ENCODE assay signal across 9 cellular contexts in genomic region chr3:184757010-184757651, GRCh38. TPM values are rescaled to one million over a fixed set of nuclear protein-coding genes. Genes with fewer than 3 reads are reported as not detected.
DNase-seq lines count a peak whose midpoint lies in the region; ATAC-seq, FAIRE-seq and TF ChIP-seq lines count a peak whose summit lies in the region.
"Had no signal": no experiment of that assay in that cellular context is flagged by ENCODE, and none has a peak within 500 bp of the region (broad histone marks: within the 10 kb centered on the region; RNA-seq: fewer than 3 reads in every experiment).

No MANE protein-coding gene starts in this region.

- ATAC-seq in HG02970 (IDR thresholded peaks at IDR 0.05; ENCODE audit: low FRiP score, unreplicated experiment) (no peak), T-cell (replicated peaks in 1 of 4) (no peak), GM21737 (IDR thresholded peaks at IDR 0.05; ENCODE audit: unreplicated experiment) (no peak)

- peak overlapping the region in 1 of 2 donors; percentile 19 for H3K9ac ChIP-seq in kidney (ENCODE audit: low read length in 2 of 2)

- H3K4me1 ChIP-seq in kidney (ENCODE audit: control insufficient read depth in 1 of 2, insufficient read depth in 1 of 2, low read depth in 1 of 2, low read length in 2 of 2) (peaks cover 0 to 17% of the 10 kb centered on the region in 2 donors), stomach (peaks cover 49 to 70% (median 67%) of the 10 kb centered on the region in 4 donors)

- H3K9me3 Mint-ChIP-seq in IgD-negative memory B cell (no peaks in the 10 kb centered on the region), T-cell (no peaks in the 10 kb centered on the region)

- POLR2A ChIA-PET in T-cell (lab: Charles Lee), result no interaction called here

- H3K27me3 ChIP-seq in stomach, result no peaks in the 10 kb centered on the region

- H3K4me1 Mint-ChIP-seq in IgD-negative memory B cell, result peaks cover 0 to 7% (median 4%) of the 10 kb centered on the region in 3 donors
- peaks cover 0 to 10% (median 2%) of the 10 kb centered on the region in 3 donors for H3K4me1 Mint-ChIP-seq in T-cell

- H3K4me3 ChIP-seq in kidney (ENCODE audit: low read length in 2 of 2) (peak overlapping the region in 1 of 2 donors; percentile 44), stomach (peak overlapping the region in 1 of 4 donors; percentile 28)

- H3K27ac Mint-ChIP-seq in IgD-negative memory B cell, result peak overlapping the region in 2 of 3 donors; percentile 18 to 63
- H3K27ac Mint-ChIP-seq in T-cell, result no peak overlapping the region

- no peak for FAIRE-seq in kidney (lab: Jason Lieb, UNC)
- FAIRE-seq: endometrium had no signal

- no peak for TF ChIP-seq EP300 in stomach (IDR thresholded peaks at IDR 0.05)

- no peaks in the 10 kb centered on the region for H3K36me3 Mint-ChIP-seq in IgD-negative memory B cell
- no peaks in the 10 kb centered on the region for H3K36me3 Mint-ChIP-seq in T-cell

- H3K4me3 Mint-ChIP-seq in IgD-negative memory B cell (peak overlapping the region in 1 of 4 donors; percentile 13), T-cell (no peak overlapping the region)

- DNase-seq in anterior cingulate cortex (lab: John Stamatoyannopoulos, UW) (peak in 48 of 58 donors; percentile 9 to 83 (median 46)), kidney (peak; percentile 83), stomach (peak; percentile 58), NCI-H774 (lab: John Stamatoyannopoulos, UW) (no peak), T-cell (no peak)

- 20 to 23% (median 21%) methylated on average over 17 of the region's 17 CpGs for WGBS in stomach, 5 donors

- no peaks in the 10 kb centered on the region for H3K27me3 Mint-ChIP-seq in IgD-negative memory B cell
- H3K27me3 Mint-ChIP-seq in T-cell, result peaks cover 5 to 9% of the 10 kb centered on the region in 2 donors

- H3K27ac ChIP-seq in kidney (ENCODE audit: low read depth in 2 of 2, low read length in 2 of 2), result peak overlapping the region in 1 of 2 donors; percentile 76
- peak overlapping the region; percentile 63 to 87 (median 80) for H3K27ac ChIP-seq in stomach

- H3K36me3 ChIP-seq in kidney (ENCODE audit: control insufficient read depth in 1 of 2, insufficient read depth in 2 of 2, low read length in 2 of 2) (no peaks in the 10 kb centered on the region), stomach (no peaks in the 10 kb centered on the region)

- H3K9me3 ChIP-seq in kidney (ENCODE audit: control insufficient read depth in 1 of 2, low read length in 2 of 2), result no peaks in the 10 kb centered on the region
- no peaks in the 10 kb centered on the region for H3K9me3 ChIP-seq in stomach

- no peak for TF ChIP-seq CTCF in kidney (IDR thresholded peaks at IDR 0.05; ENCODE audit: borderline replicate concordance, extremely low read depth, insufficient read depth)
- TF ChIP-seq CTCF in stomach (IDR thresholded peaks at IDR 0.05), result no peak

- CTCF ChIA-PET in T-cell (lab: Charles Lee), result interaction anchor here in 1 of 2 donors (0.6 kb wide), 1 partner anchor 33 kb away, joined by 3 read pairs; no protein-coding TSS in a partner anchor

- no peak for TF ChIP-seq POLR2A in stomach (IDR thresholded peaks at IDR 0.05)

- intact Hi-C loops in kidney (cut with DNase I), result no loop called here
- intact Hi-C loops in stomach (cut with DNase I; ENCODE audit: low total_unique reads), result no loop called here

RNA-seq across cellular contexts. Expression of gene MAGEF1, which starts 45.3 kb away (rescaled TPM):
- polyA plus RNA-seq in IgD-negative memory B cell (20.0 TPM), kidney (ENCODE audit: insufficient read depth, low read depth, low replicate concordance) (50.0 TPM), stomach (10 to 100 TPM; 28.9 to 35.5 (median 33.9) TPM)
- total RNA-seq in kidney (37.9 TPM), stomach (10 to 100 TPM; 19.3 to 81.1 (median 38.0) TPM), T-cell (10 to 100 TPM in 4 of 5 donors, 1 to 10 TPM in 1; 8.6 to 17.7 (median 16.1) TPM)

RNA-seq across cellular contexts. Expression of gene VPS8, which starts 54.8 kb away (rescaled TPM):
- polyA plus RNA-seq in IgD-negative memory B cell (22.2 TPM), kidney (ENCODE audit: insufficient read depth, low read depth, low replicate concordance) (10.8 TPM), stomach (10 to 100 TPM in 2 of 3 donors, 1 to 10 TPM in 1; 7.5 to 11.9 (median 10.1) TPM)
- total RNA-seq in kidney (55.0 TPM), stomach (100 to 1,000 TPM in 1 of 5 donors, 10 to 100 TPM in 4; 34.8 to 126 (median 48.1) TPM), T-cell (10 to 100 TPM; 59.2 to 95.6 (median 71.0) TPM)

Comparison
In these comparisons a context has a peak if more than half of its experiments do, and no peak if none do; other contexts are left out.
1. H3K27ac Mint-ChIP-seq: peak in IgD-negative memory B cell (2 of 3); none in T-cell (0 of 2).
2. DNase-seq: peak in anterior cingulate cortex (48 of 58), kidney (single experiment) and stomach (single experiment); none in NCI-H774 (single experiment) and T-cell (0 of 34).